In the genomic region with DNA sequence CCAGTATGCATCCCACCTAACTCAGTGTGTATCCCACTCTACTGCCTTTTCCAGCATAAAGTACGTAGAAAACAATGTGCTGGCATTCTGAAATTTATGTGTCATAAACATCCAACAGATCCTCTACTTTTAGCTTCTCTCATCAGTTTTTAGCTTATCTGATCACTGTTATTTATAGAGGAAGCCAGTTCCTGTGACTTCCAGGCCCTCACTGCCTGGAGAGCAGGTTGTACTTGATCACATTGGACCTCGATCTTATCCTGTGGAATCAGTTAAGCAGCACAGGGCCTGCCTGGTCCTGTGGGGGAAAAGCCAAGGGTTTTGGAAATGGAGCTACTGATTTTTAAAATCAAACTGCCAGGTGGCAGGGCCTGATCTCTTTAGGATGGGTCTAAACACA, we compare ENCODE assay signal across 26 cellular contexts. TPM values are rescaled to one million over a fixed set of nuclear protein-coding genes. Genes with fewer than 3 reads are reported as not detected.
"Had no signal": no experiment of that assay in that cellular context is flagged by ENCODE, and none has a peak within 500 bp of the region (broad histone marks: within the 10 kb centered on the region; RNA-seq: fewer than 3 reads in every experiment).

No MANE protein-coding gene starts in this region.

- H3K9me3 Mint-ChIP-seq: activated CD4-positive, alpha-beta memory T cell treated with anti-CD3 and anti-CD28 coated beads, Interleukin-2, amount 10 ng/mL, durations not matched to agents 7 days and 5 days; activated CD4-positive, alpha-beta T cell treated with anti-CD3 and anti-CD28 coated beads, Interleukin-2, amount 10 ng/mL, durations not matched to agents 24 days and 14 days; activated naive CD8-positive, alpha-beta T cell treated with anti-CD3 and anti-CD28 coated beads, Interleukin-2, amount 50 U/mL, for 24 hours; natural killer cell; stimulated activated naive CD8-positive, alpha-beta T cell treated with anti-CD3 and anti-CD28 coated beads, Interleukin-15, Interleukin-2, amounts not matched to agents 100 ng/mL and 50 ng/mL, for 24 hours had no signal

- H3K4me3 Mint-ChIP-seq: activated CD4-positive, alpha-beta memory T cell treated with anti-CD3 and anti-CD28 coated beads, Interleukin-2, amount 10 ng/mL, durations not matched to agents 7 days and 5 days; activated CD4-positive, alpha-beta T cell treated with anti-CD3 and anti-CD28 coated beads, Interleukin-2, amount 10 ng/mL, durations not matched to agents 24 days and 14 days; activated naive CD8-positive, alpha-beta T cell treated with anti-CD3 and anti-CD28 coated beads, Interleukin-2, amount 50 U/mL, for 24 hours; natural killer cell; stimulated activated naive CD8-positive, alpha-beta T cell treated with anti-CD3 and anti-CD28 coated beads, Interleukin-15, Interleukin-2, amounts not matched to agents 100 ng/mL and 50 ng/mL, for 24 hours had no signal

- H3K4me3 ChIP-seq: cardiac muscle cell, left ventricle myocardium inferior, ovary, psoas muscle, right atrium auricular region, tibial artery, vagina had no signal

- H3K27ac Mint-ChIP-seq: activated CD4-positive, alpha-beta memory T cell treated with anti-CD3 and anti-CD28 coated beads, Interleukin-2, amount 10 ng/mL, durations not matched to agents 7 days and 5 days; activated CD4-positive, alpha-beta T cell treated with anti-CD3 and anti-CD28 coated beads, Interleukin-2, amount 10 ng/mL, durations not matched to agents 24 days and 14 days; activated naive CD8-positive, alpha-beta T cell treated with anti-CD3 and anti-CD28 coated beads, Interleukin-2, amount 50 U/mL, for 24 hours; stimulated activated naive CD8-positive, alpha-beta T cell treated with anti-CD3 and anti-CD28 coated beads, Interleukin-15, Interleukin-2, amounts not matched to agents 100 ng/mL and 50 ng/mL, for 24 hours had no signal

- H3K36me3 ChIP-seq: cardiac muscle cell, left ventricle myocardium inferior, ovary, right atrium auricular region had no signal

- H3K36me3 Mint-ChIP-seq: natural killer cell had no signal

- H3K27ac ChIP-seq: cardiac muscle cell, left ventricle myocardium inferior, ovary, psoas muscle, right atrium auricular region, tibial artery, vagina had no signal

- DNase-seq: activated CD4-positive, alpha-beta memory T cell treated with anti-CD3 and anti-CD28 coated beads, Interleukin-2, amount 10 ng/mL, durations not matched to agents 7 days and 5 days; activated CD4-positive, alpha-beta T cell treated with anti-CD3 and anti-CD28 coated beads, Interleukin-2, amount 10 ng/mL, durations not matched to agents 24 days and 14 days; activated gamma-delta T cell; activated naive CD4-positive, alpha-beta T cell treated with anti-CD3 and anti-CD28 coated beads, Interleukin-2, amount 50 U/mL, for 16 hours; activated naive CD8-positive, alpha-beta T cell treated with anti-CD3 and anti-CD28 coated beads, Interleukin-2, amount 50 U/mL, for 24 hours; effector CD4-positive, alpha-beta T cell; foreskin melanocyte; glutamatergic neuron; hippocampal formation; left ventricle myocardium inferior; midbrain; natural killer cell; ovary; psoas muscle; stimulated activated CD4-positive, alpha-beta T cell treated with anti-CD3 and anti-CD28 coated beads, Interleukin-12 subunit alpha, Interleukin-12 subunit beta, amount 100 ng/mL, for 4 hours; substantia nigra; T-helper 1 cell; T1000; tibial artery had no signal

- H3K9me3 ChIP-seq: left ventricle myocardium inferior, ovary, psoas muscle, right atrium auricular region, tibial artery, vagina had no signal

- H3K27me3 Mint-ChIP-seq: activated CD4-positive, alpha-beta memory T cell treated with anti-CD3 and anti-CD28 coated beads, Interleukin-2, amount 10 ng/mL, durations not matched to agents 7 days and 5 days; activated CD4-positive, alpha-beta T cell treated with anti-CD3 and anti-CD28 coated beads, Interleukin-2, amount 10 ng/mL, durations not matched to agents 24 days and 14 days; activated naive CD8-positive, alpha-beta T cell treated with anti-CD3 and anti-CD28 coated beads, Interleukin-2, amount 50 U/mL, for 24 hours; stimulated activated naive CD8-positive, alpha-beta T cell treated with anti-CD3 and anti-CD28 coated beads, Interleukin-15, Interleukin-2, amounts not matched to agents 100 ng/mL and 50 ng/mL, for 24 hours had no signal

- H3K27me3 ChIP-seq: cardiac muscle cell, ovary, right atrium auricular region, tibial artery, vagina had no signal

- H3K4me1 ChIP-seq: left ventricle myocardium inferior, psoas muscle, right atrium auricular region, tibial artery, vagina had no signal

RNA-seq across cellular contexts. Expression of gene PRSS54, which starts 30.8 kb away (rescaled TPM):
- total RNA-seq: activated CD4-positive, alpha-beta memory T cell treated with anti-CD3 and anti-CD28 coated beads, Interleukin-2, amount 10 ng/mL, durations not matched to agents 7 days and 5 days; activated CD4-positive, alpha-beta T cell treated with anti-CD3 and anti-CD28 coated beads, Interleukin-2, amount 10 ng/mL, durations not matched to agents 24 days and 14 days; cardiac muscle cell; cerebellum; esophagus mucosa; left ventricle myocardium inferior; lung microvascular endothelial cell; natural killer cell; ovary; psoas muscle; right atrium auricular region; vagina had no signal
- polyA plus RNA-seq: cardiac muscle cell, ovary had no signal
